ENCODE assay signal across 16 cellular contexts in genomic region chr17:50364715-50365114, GRCh38. TPM values are rescaled to one million over a fixed set of nuclear protein-coding genes. Genes with fewer than 3 reads are reported as not detected.
DNase-seq lines count a peak whose midpoint lies in the region; ATAC-seq, FAIRE-seq and TF ChIP-seq lines count a peak whose summit lies in the region.
"Had no signal": no experiment of that assay in that cellular context is flagged by ENCODE, and none has a peak within 500 bp of the region (broad histone marks: within the 10 kb centered on the region; RNA-seq: fewer than 3 reads in every experiment).

No MANE protein-coding gene starts in this region.

- H3K27ac Mint-ChIP-seq in HFFc6 (peak overlapping the region; percentile 81), CD14-positive monocyte (no peak overlapping the region)

- CTCF ChIA-PET in K562 (lab: Yijun Ruan, JAX; ENCODE audit: low intra/inter-chr PET ratio), result no interaction called here

- peak; percentile 59 for TF ChIP-seq CTCF in HFFc6 (IDR thresholded peaks at IDR 0.05)
- no peak for TF ChIP-seq CTCF in K562 (IDR thresholded peaks at IDR 0.05 in 2 of 3, conservative IDR thresholded peaks at IDR 0.05 in 1 of 3; ENCODE audit: insufficient read depth in 2 of 3, low read depth in 1 of 3, low read length in 3 of 3)
- TF ChIP-seq CTCF in kidney epithelial cell (IDR thresholded peaks at IDR 0.05; ENCODE audit: insufficient read depth, low read length, poor library complexity, severe bottlenecking), result peak; percentile 33
- TF ChIP-seq CTCF in CD14-positive monocyte (IDR thresholded peaks at IDR 0.05), result no peak

- H4K20me1 ChIP-seq in K562 (replicated peaks; ENCODE audit: control insufficient read depth, insufficient read depth, low read length), result peaks cover 14% of the 10 kb centered on the region

- no TSS peak for BruUV-seq in K562 (replicated peaks; lab: Mats Ljungman, UMichigan)

- H3K79me2 ChIP-seq in K562 (ENCODE audit: control insufficient read depth, insufficient read depth, low read length), result no peaks in the 10 kb centered on the region; the same call in 2 of the 3 replicates

- no peaks in the 10 kb centered on the region for H3K9me1 ChIP-seq in K562 (ENCODE audit: control insufficient read depth, insufficient read depth, low read length)

- DNase-seq in AG08396 (ENCODE audit: low spot score) (peak; percentile 68), HFFc6 (peak; percentile 70), K562 (ENCODE audit: extremely low read depth in 1 of 4, low spot score in 3 of 4) (no peak), kidney epithelial cell (ENCODE audit: low read depth) (no peak), NCI-H345 treated with DMSO at 0.1 percent for 48 hours (lab: John Stamatoyannopoulos, UW; ENCODE audit: unreplicated experiment) (no peak), NCI-H774 (lab: John Stamatoyannopoulos, UW) (no peak), CD14-positive monocyte (ENCODE audit: low spot score) (no peak)
- DNase-seq: activated CD8-positive, alpha-beta memory T cell treated with anti-CD3 and anti-CD28 coated beads, Interleukin-2, amount 50 U/mL, for 4 hours; anterior cingulate cortex; hippocampal formation; NCI-H1436 treated with DMSO at 0.1 percent for 48 hours; stimulated activated CD4-positive, alpha-beta T cell treated with anti-CD3 and anti-CD28 coated beads, Interleukin-4, amount 100 ng/mL, for 24 hours; stimulated activated naive CD8-positive, alpha-beta T cell treated with anti-CD3 and anti-CD28 coated beads, Interleukin-15, amount 100 ng/mL, for 72 hours had no signal

- peaks cover 12% of the 10 kb centered on the region for H3K36me3 Mint-ChIP-seq in HFFc6 (ENCODE audit: low read depth)
- peaks cover 54 to 64% of the 10 kb centered on the region in 2 donors for H3K36me3 Mint-ChIP-seq in CD14-positive monocyte

- H3K27me3 ChIP-seq in K562 (ENCODE audit: control insufficient read depth in 2 of 2, insufficient read depth in 2 of 2, low read length in 2 of 2), result no peaks in the 10 kb centered on the region
- no peaks in the 10 kb centered on the region for H3K27me3 ChIP-seq in kidney epithelial cell (ENCODE audit: control insufficient read depth, insufficient read depth, low read length)

- H3K9ac ChIP-seq in K562 (ENCODE audit: insufficient read depth in 1 of 2, low read depth in 2 of 2, low read length in 2 of 2), result no peak overlapping the region

- H3K27ac ChIP-seq in K562 (ENCODE audit: extremely low read depth, low read depth, low read length), result no peak overlapping the region
- H3K27ac ChIP-seq: C4-2B had no signal

- ATAC-seq in K562, result no peak
- no peak for ATAC-seq in GM21786 (IDR thresholded peaks at IDR 0.05; ENCODE audit: unreplicated experiment)
- ATAC-seq: stimulated activated naive CD8-positive, alpha-beta T cell treated with anti-CD3 and anti-CD28 coated beads, Interleukin-15, amount 100 ng/mL, for 72 hours had no signal

- H3K27me3 Mint-ChIP-seq in HFFc6 (ENCODE audit: insufficient read depth) (no peaks in the 10 kb centered on the region; the same call in 1 of the 2 replicates), CD14-positive monocyte (ENCODE audit: low read depth in 3 of 3) (no peaks in the 10 kb centered on the region)
- H3K27me3 Mint-ChIP-seq: stimulated activated naive CD8-positive, alpha-beta T cell treated with anti-CD3 and anti-CD28 coated beads, Interleukin-15, amount 100 ng/mL, for 72 hours had no signal

- TF ChIP-seq POLR2A in K562 (conservative IDR thresholded peaks at IDR 0.05), result no peak

- peaks cover 41% of the 10 kb centered on the region for H3K4me1 Mint-ChIP-seq in HFFc6 (ENCODE audit: low read depth)
- H3K4me1 Mint-ChIP-seq in CD14-positive monocyte, result peaks cover 10% of the 10 kb centered on the region

- H3K9me3 Mint-ChIP-seq in HFFc6 (no peaks in the 10 kb centered on the region), CD14-positive monocyte (peaks cover 0 to 2% (median 0%) of the 10 kb centered on the region in 7 donors)
- H3K9me3 Mint-ChIP-seq: stimulated activated naive CD8-positive, alpha-beta T cell treated with anti-CD3 and anti-CD28 coated beads, Interleukin-15, amount 100 ng/mL, for 72 hours had no signal

- peaks cover 17 to 32% of the 10 kb centered on the region in 2 experiments for H3K4me1 ChIP-seq in K562 (replicated peaks in 1 of 2; ENCODE audit: control insufficient read depth in 2 of 2, insufficient read depth in 2 of 2, low read length in 2 of 2)

- no peak overlapping the region for H3K4me3 ChIP-seq in K562
- H3K4me3 ChIP-seq in kidney epithelial cell (ENCODE audit: low read depth, low read length), result no peak overlapping the region

- POLR2A ChIA-PET in K562 (lab: Yijun Ruan, JAX), result interaction anchor here (0.6 to 2.3 kb wide), 6 partner anchors 9 to 293 kb away, joined by 3 to 9 read pairs (median 4); partner anchors contain the start of genes EME1 and XYLT2

- H3K9me3 ChIP-seq in K562 (replicated peaks; ENCODE audit: control insufficient read depth, insufficient read depth, low read depth, low read length), result no peaks in the 10 kb centered on the region

- no peak for TF ChIP-seq RAD21 in K562 (CRISPR knock-in tag; conservative IDR thresholded peaks at IDR 0.05 in 1 of 2, IDR thresholded peaks at IDR 0.05 in 1 of 2)

- no peak for FAIRE-seq in K562 (lab: Jason Lieb, UNC)
- FAIRE-seq: endometrium had no signal

- WGBS in K562 (ENCODE audit: insufficient coverage, low coverage, missing lambda C conversion rate), result 87% methylated on average over 7 of the region's 9 CpGs

- no peak overlapping the region for H3K4me2 ChIP-seq in K562 (ENCODE audit: insufficient read depth, low read length)

- no peak for TF ChIP-seq EP300 in K562 (IDR thresholded peaks at IDR 0.05; ENCODE audit: low read length)

- intact Hi-C loops in K562 (cut with micrococcal nuclease) (no loop called here), CD14-positive monocyte (cut with micrococcal nuclease) (no loop called here)

- H3K4me3 Mint-ChIP-seq in HFFc6 (peak overlapping the region; percentile 28; the same call in 1 of the 2 replicates), CD14-positive monocyte (no peak overlapping the region)
- H3K4me3 Mint-ChIP-seq: stimulated activated naive CD8-positive, alpha-beta T cell treated with anti-CD3 and anti-CD28 coated beads, Interleukin-15, amount 100 ng/mL, for 72 hours had no signal

- in situ Hi-C loops in K562 (cut with MboI), result no loop called here

- H3K36me3 ChIP-seq in K562 (ENCODE audit: control insufficient read depth, insufficient read depth, low read length) (peaks cover 62% of the 10 kb centered on the region), kidney epithelial cell (ENCODE audit: control insufficient read depth, insufficient read depth, low read length) (peaks cover 2% of the 10 kb centered on the region)

- H2AFZ ChIP-seq in K562 (ENCODE audit: low read depth, low read length), result no peak overlapping the region

RNA-seq across cellular contexts. Expression of gene MRPL27, which starts 8.3 kb away (rescaled TPM):
- 10 to 100 TPM; 70.0 to 78.7 (median 75.0) TPM for total RNA-seq in HFFc6 (2021; fragmentation: NEBNext Ultra II Directional; extraction: Animal tissue kit (Norgen Biotek cat#: 25700))
- 59.4 and 90.8 TPM in 2 replicates for total RNA-seq in K562 (2011; cell fraction: chromatin; rRNA removed; ENCODE audit: low replicate concordance)
- total RNA-seq in K562 (2011; cell fraction: nucleolus; rRNA removed), result 82.5 and 90.0 TPM in 2 replicates
- total RNA-seq in K562 (2011; cell fraction: nucleoplasm; rRNA removed), result 74.9 and 93.1 TPM in 2 replicates
- total RNA-seq in K562 (2014; rRNA removed), result 99.4 and 102 TPM in 2 replicates
- 122 and 142 TPM in 2 replicates for total RNA-seq in K562 (2014; rRNA removed; fragmentation: Illumina TruSeq; extraction: Trizol)
- total RNA-seq in K562 (2015; rRNA removed; fragmentation: Illumina TruSeq; extraction: Trizol), result 123 and 127 TPM in 2 replicates
- total RNA-seq in K562 (2021), result 96.3 and 98.2 TPM in 2 replicates
- polyA plus RNA-seq in K562 (2011; rRNA removed), result 127 and 146 TPM in 2 replicates
- 138 and 159 TPM in 2 replicates for polyA plus RNA-seq in K562 (2011; cell fraction: cytosol; rRNA removed)
- 67.4 and 86.4 TPM in 2 replicates for polyA plus RNA-seq in K562 (2011; cell fraction: nucleus; rRNA removed)
- 72.3 and 119 TPM in 2 replicates for polyA plus RNA-seq in K562 (2012)
- 103 and 105 TPM in 2 replicates for polyA plus RNA-seq in K562 (2014; fragmentation: Illumina TruSeq; extraction: Trizol)
- 100 to 1,000 TPM; 388 to 401 TPM for polyA plus RNA-seq in K562 (2014; fragmentation: Nextera tagmentation; extraction: Ambion mirVana)
- polyA plus RNA-seq in K562 (2014; rRNA removed), result 138 and 143 TPM in 2 replicates
- 80.5 and 86.3 TPM in 2 replicates for polyA minus RNA-seq in K562 (2011; rRNA and poly(A)+ RNA removed)
- polyA minus RNA-seq in K562 (2011; cell fraction: cytosol; rRNA and poly(A)+ RNA removed), result 18.6 and 40.0 TPM in 2 replicates
- 31.5 and 50.3 TPM in 2 replicates for polyA minus RNA-seq in K562 (2011; cell fraction: nucleus; rRNA and poly(A)+ RNA removed)
- total RNA-seq in kidney epithelial cell, result 89.2 and 92.5 TPM in 2 replicates
- 10 to 100 TPM; 75.3 to 82.3 TPM for polyA plus RNA-seq in CD14-positive monocyte

RNA-seq across cellular contexts. Expression of gene EME1, which starts 8.3 kb away (rescaled TPM):
- total RNA-seq in HFFc6 (2021; fragmentation: NEBNext Ultra II Directional; extraction: Animal tissue kit (Norgen Biotek cat#: 25700)), result 1 to 10 TPM; 3.3 to 7.7 (median 6.5) TPM
- 119 and 126 TPM in 2 replicates for total RNA-seq in K562 (2011; cell fraction: chromatin; rRNA removed; ENCODE audit: low replicate concordance)
- total RNA-seq in K562 (2011; cell fraction: nucleolus; rRNA removed), result 73.0 and 74.5 TPM in 2 replicates
- 64.3 and 82.1 TPM in 2 replicates for total RNA-seq in K562 (2011; cell fraction: nucleoplasm; rRNA removed)
- total RNA-seq in K562 (2014; rRNA removed) (18.8 and 28.0 TPM in 2 replicates), K562 (2014; rRNA removed; fragmentation: Illumina TruSeq; extraction: Trizol) (17.6 and 21.4 TPM in 2 replicates), K562 (2015; rRNA removed; fragmentation: Illumina TruSeq; extraction: Trizol) (16.6 and 17.6 TPM in 2 replicates), K562 (2021) (16.8 and 20.1 TPM in 2 replicates), kidney epithelial cell (1.9 and 2.7 TPM in 2 replicates)
- polyA plus RNA-seq in K562 (2011; rRNA removed) (44.1 and 61.3 TPM in 2 replicates), K562 (2014; fragmentation: Illumina TruSeq; extraction: Trizol) (20.9 and 24.0 TPM in 2 replicates), K562 (2014; fragmentation: Nextera tagmentation; extraction: Ambion mirVana) (10 to 100 TPM; 14.6 to 27.4 TPM), K562 (2014; rRNA removed) (28.7 TPM in 2 replicates), CD14-positive monocyte (under 1 TPM; 0.43 to 0.76 TPM)
- polyA plus RNA-seq in K562 (2011; cell fraction: cytosol; rRNA removed), result 15.3 and 28.4 TPM in 2 replicates
- polyA plus RNA-seq in K562 (2011; cell fraction: nucleus; rRNA removed), result 254 and 409 TPM in 2 replicates
- polyA plus RNA-seq in K562 (2012), result 42.1 and 48.1 TPM in 2 replicates
- 24.1 and 34.7 TPM in 2 replicates for polyA minus RNA-seq in K562 (2011; rRNA and poly(A)+ RNA removed)
- 7.2 and 9.6 TPM in 2 replicates for polyA minus RNA-seq in K562 (2011; cell fraction: cytosol; rRNA and poly(A)+ RNA removed)
- polyA minus RNA-seq in K562 (2011; cell fraction: nucleus; rRNA and poly(A)+ RNA removed), result 28.1 and 57.5 TPM in 2 replicates

RNA-seq across cellular contexts. Expression of gene XYLT2, which starts 18.8 kb away (rescaled TPM):
- total RNA-seq in HFFc6 (2021; fragmentation: NEBNext Ultra II Directional; extraction: Animal tissue kit (Norgen Biotek cat#: 25700)), result 10 to 100 TPM; 38.9 to 47.1 (median 43.2) TPM
- total RNA-seq in K562 (2011; cell fraction: chromatin; rRNA removed; ENCODE audit: low replicate concordance), result 16.9 and 49.3 TPM in 2 replicates
- total RNA-seq in K562 (2011; cell fraction: nucleolus; rRNA removed), result 28.8 and 34.7 TPM in 2 replicates
- 27.6 and 29.6 TPM in 2 replicates for total RNA-seq in K562 (2011; cell fraction: nucleoplasm; rRNA removed)
- total RNA-seq in K562 (2014; rRNA removed) (9.1 and 14.0 TPM in 2 replicates), K562 (2014; rRNA removed; fragmentation: Illumina TruSeq; extraction: Trizol) (2.0 and 2.4 TPM in 2 replicates), K562 (2015; rRNA removed; fragmentation: Illumina TruSeq; extraction: Trizol) (4.5 and 10.6 TPM in 2 replicates), K562 (2021) (8.9 and 9.5 TPM in 2 replicates), kidney epithelial cell (30.2 and 35.7 TPM in 2 replicates)
- polyA plus RNA-seq in K562 (2011; rRNA removed) (3.8 and 8.4 TPM in 2 replicates), K562 (2014; fragmentation: Illumina TruSeq; extraction: Trizol) (4.3 and 6.5 TPM in 2 replicates), K562 (2014; fragmentation: Nextera tagmentation; extraction: Ambion mirVana) (1 to 10 TPM in 1 of 2 experiments, under 1 TPM in 1; 0.63 to 1.0 TPM), K562 (2014; rRNA removed) (7.3 and 8.0 TPM in 2 replicates), CD14-positive monocyte (1 to 10 TPM; 4.4 TPM)
- 7.0 and 11.0 TPM in 2 replicates for polyA plus RNA-seq in K562 (2011; cell fraction: cytosol; rRNA removed)
- 19.7 and 30.0 TPM in 2 replicates for polyA plus RNA-seq in K562 (2011; cell fraction: nucleus; rRNA removed)
- 6.2 and 10.6 TPM in 2 replicates for polyA plus RNA-seq in K562 (2012)
- polyA minus RNA-seq in K562 (2011; rRNA and poly(A)+ RNA removed), result 6.2 and 7.9 TPM in 2 replicates
- polyA minus RNA-seq in K562 (2011; cell fraction: cytosol; rRNA and poly(A)+ RNA removed), result 8.8 and 29.4 TPM in 2 replicates
- polyA minus RNA-seq in K562 (2011; cell fraction: nucleus; rRNA and poly(A)+ RNA removed), result 9.4 and 10.1 TPM in 2 replicates

RNA-seq across cellular contexts. Expression of gene LRRC59, which starts 32.6 kb away (rescaled TPM):
- total RNA-seq in HFFc6 (2021; fragmentation: NEBNext Ultra II Directional; extraction: Animal tissue kit (Norgen Biotek cat#: 25700)), result 100 to 1,000 TPM; 214 to 272 (median 261) TPM
- 69.1 and 116 TPM in 2 replicates for total RNA-seq in K562 (2011; cell fraction: chromatin; rRNA removed; ENCODE audit: low replicate concordance)
- 92.4 and 122 TPM in 2 replicates for total RNA-seq in K562 (2011; cell fraction: nucleolus; rRNA removed)
- total RNA-seq in K562 (2011; cell fraction: nucleoplasm; rRNA removed), result 127 and 192 TPM in 2 replicates
- 187 and 221 TPM in 2 replicates for total RNA-seq in K562 (2014; rRNA removed)
- 154 and 156 TPM in 2 replicates for total RNA-seq in K562 (2014; rRNA removed; fragmentation: Illumina TruSeq; extraction: Trizol)
- total RNA-seq in K562 (2015; rRNA removed; fragmentation: Illumina TruSeq; extraction: Trizol), result 187 TPM in 2 replicates
- 223 and 244 TPM in 2 replicates for total RNA-seq in K562 (2021)
- polyA plus RNA-seq in K562 (2011; rRNA removed), result 119 and 158 TPM in 2 replicates
- polyA plus RNA-seq in K562 (2011; cell fraction: cytosol; rRNA removed), result 85.0 and 92.7 TPM in 2 replicates
- 52.0 and 69.3 TPM in 2 replicates for polyA plus RNA-seq in K562 (2011; cell fraction: nucleus; rRNA removed)
- 201 and 212 TPM in 2 replicates for polyA plus RNA-seq in K562 (2012)
- polyA plus RNA-seq in K562 (2014; fragmentation: Illumina TruSeq; extraction: Trizol), result 206 and 214 TPM in 2 replicates
- polyA plus RNA-seq in K562 (2014; fragmentation: Nextera tagmentation; extraction: Ambion mirVana), result 10 to 100 TPM; 27.8 to 38.7 TPM
- polyA plus RNA-seq in K562 (2014; rRNA removed), result 118 and 134 TPM in 2 replicates
- 198 and 249 TPM in 2 replicates for polyA minus RNA-seq in K562 (2011; rRNA and poly(A)+ RNA removed)
- 104 and 126 TPM in 2 replicates for polyA minus RNA-seq in K562 (2011; cell fraction: cytosol; rRNA and poly(A)+ RNA removed)
- polyA minus RNA-seq in K562 (2011; cell fraction: nucleus; rRNA and poly(A)+ RNA removed), result 35.8 and 66.0 TPM in 2 replicates
- 172 and 179 TPM in 2 replicates for total RNA-seq in kidney epithelial cell
- polyA plus RNA-seq in CD14-positive monocyte, result 10 to 100 TPM; 45.7 to 48.9 TPM

Comparison
In these comparisons a context has a peak if more than half of its experiments do, and no peak if none do; other contexts are left out.
1. DNase-seq: peak in AG08396 (single experiment) and HFFc6 (single experiment); none in K562 (0 of 4), kidney epithelial cell (single experiment), NCI-H345 treated with DMSO at 0.1 percent for 48 hours (single experiment), NCI-H774 (single experiment) and CD14-positive monocyte (single experiment).
2. CTCF ChIP-seq: peak in HFFc6 (single experiment) and kidney epithelial cell (single experiment); none in K562 (0 of 3) and CD14-positive monocyte (single experiment).